Comparison of ENCODE assay signal across 29 cellular contexts in genomic region chr12:79433465-79434072, GRCh38.
"Had no signal": no experiment of that assay in that cellular context is flagged by ENCODE, and none has a peak within 500 bp of the region (broad histone marks: within the 10 kb centered on the region; RNA-seq: fewer than 3 reads in every experiment).

No MANE protein-coding gene starts in this region.

- H3K27me3 ChIP-seq: dorsolateral prefrontal cortex, heart right ventricle, left lung, neural progenitor cell, right atrium auricular region, suprapubic skin, transverse colon, upper lobe of right lung, uterus had no signal

- H3K36me3 ChIP-seq: heart right ventricle, left lung, neural progenitor cell, prostate gland, right atrium auricular region, suprapubic skin, transverse colon, upper lobe of right lung, uterus had no signal

- H3K4me1 ChIP-seq: heart right ventricle, left lung, neural progenitor cell, prostate gland, right atrium auricular region, suprapubic skin, transverse colon, upper lobe of right lung had no signal

- ATAC-seq: esophagus mucosa; heart right ventricle; left cardiac atrium; left lung; naive thymus-derived CD4-positive, alpha-beta T cell; sciatic nerve; stimulated activated naive CD8-positive, alpha-beta T cell treated with anti-CD3 and anti-CD28 coated beads, Interleukin-15, amount 100 ng/mL, for 72 hours; upper lobe of right lung had no signal

- H3K9me3 ChIP-seq: heart right ventricle, left lung, prostate gland, right atrium auricular region, suprapubic skin, transverse colon, upper lobe of right lung, uterus had no signal

- H3K9ac ChIP-seq: neural progenitor cell had no signal

- DNase-seq: dorsolateral prefrontal cortex; effector CD4-positive, alpha-beta T cell; foreskin melanocyte; glutamatergic neuron; heart right ventricle; hippocampal formation; left cardiac atrium; left lung; mesendoderm; midbrain; naive thymus-derived CD4-positive, alpha-beta T cell; stimulated activated CD4-positive, alpha-beta T cell treated with anti-CD3 and anti-CD28 coated beads, Interleukin-12 subunit alpha, Interleukin-12 subunit beta, amount 100 ng/mL, for 4 hours; stimulated activated CD4-positive, alpha-beta T cell treated with anti-CD3 and anti-CD28 coated beads, Interleukin-1b, Interleukin-23, amount 100 ng/mL, for 48 hours; stimulated activated CD4-positive, alpha-beta T cell treated with anti-CD3 and anti-CD28 coated beads, Interleukin-4, amount 100 ng/mL, for 1 hour; stimulated activated CD8-positive, alpha-beta memory T cell treated with anti-CD3 and anti-CD28 coated beads, Interleukin-4, amount 100 ng/mL, for 48 hours; stimulated activated naive CD4-positive, alpha-beta T cell; stimulated activated naive CD8-positive, alpha-beta T cell treated with anti-CD3 and anti-CD28 coated beads, Interleukin-15, amount 100 ng/mL, for 72 hours; transverse colon; upper lobe of right lung; uterus had no signal

- H2AFZ ChIP-seq: neural progenitor cell had no signal

- H3K27ac ChIP-seq: epithelial cell of prostate, heart right ventricle, left lung, neural progenitor cell, prostate gland, right atrium auricular region, suprapubic skin, transverse colon, upper lobe of right lung had no signal

- H3K4me3 ChIP-seq: dorsolateral prefrontal cortex, heart right ventricle, left lung, neural progenitor cell, prostate gland, right atrium auricular region, smooth muscle cell, suprapubic skin, transverse colon, upper lobe of right lung, uterus had no signal

- FAIRE-seq: islet of Langerhans had no signal

- H3K4me2 ChIP-seq: neural progenitor cell, smooth muscle cell had no signal
